18 cellular contexts compared by ENCODE assay signal in genomic region chr10:58174831-58175230, GRCh38.
DNase-seq lines count a peak whose midpoint lies in the region; ATAC-seq and FAIRE-seq lines count a peak whose summit lies in the region.
"Had no signal": no experiment of that assay in that cellular context is flagged by ENCODE, and none has a peak within 500 bp of the region (broad histone marks: within the 10 kb centered on the region; RNA-seq: fewer than 3 reads in every experiment).

No MANE protein-coding gene starts in this region.

- intact Hi-C loops in left colon (cut with DNase I, micrococcal nuclease): loop anchor here in 1 of 2 donors (5.0 kb wide), 1 partner anchor 117 kb away; no protein-coding TSS in a partner anchor

- H3K27me3 ChIP-seq in small intestine (ENCODE audit: control insufficient read depth in 2 of 2, insufficient read depth in 2 of 2, low read length in 2 of 2): no peaks in the 10 kb centered on the region

- H3K27me3 Mint-ChIP-seq in stimulated activated memory B cell treated with anti-CD40 and anti-IgM and Interleukin-4, amounts not matched to agents 10 μg/mL and 1 μg/mL and 100 μg/mL, for 72 hours: no peaks in the 10 kb centered on the region

- H3K4me1 Mint-ChIP-seq in stimulated activated memory B cell treated with anti-CD40 and anti-IgM and Interleukin-4, amounts not matched to agents 10 μg/mL and 1 μg/mL and 100 μg/mL, for 72 hours: no peaks in the 10 kb centered on the region
- H3K4me1 Mint-ChIP-seq: CD4-positive, alpha-beta memory T cell had no signal

- no peaks in the 10 kb centered on the region for H3K36me3 Mint-ChIP-seq in stimulated activated memory B cell treated with anti-CD40 and anti-IgM and Interleukin-4, amounts not matched to agents 10 μg/mL and 1 μg/mL and 100 μg/mL, for 72 hours
- H3K36me3 Mint-ChIP-seq: CD4-positive, alpha-beta memory T cell had no signal

- H3K27ac Mint-ChIP-seq in stimulated activated memory B cell treated with anti-CD40 and anti-IgM and Interleukin-4, amounts not matched to agents 10 μg/mL and 1 μg/mL and 100 μg/mL, for 72 hours: no peak overlapping the region
- H3K27ac Mint-ChIP-seq: CD4-positive, alpha-beta memory T cell; GM23338; H9 had no signal

- WGBS in small intestine, 3 donors: 11 to 67% (median 32%) methylated on average over 5 of the region's 5 CpGs

- H3K36me3 ChIP-seq in small intestine (ENCODE audit: control insufficient read depth in 2 of 2, insufficient read depth in 2 of 2, low read length in 2 of 2): no peaks in the 10 kb centered on the region

- no peak overlapping the region for H3K4me3 ChIP-seq in small intestine (ENCODE audit: low read depth in 1 of 2, low read length in 2 of 2)
- H3K4me3 ChIP-seq: GM23338 had no signal

- ATAC-seq in left colon: peak; percentile 99
- no peak for ATAC-seq in stimulated activated memory B cell treated with anti-CD40 and anti-IgM and Interleukin-4, amounts not matched to agents 10 μg/mL and 1 μg/mL and 100 μg/mL, for 72 hours
- ATAC-seq: GM23338, HCT116 had no signal

- H3K4me3 Mint-ChIP-seq in stimulated activated memory B cell treated with anti-CD40 and anti-IgM and Interleukin-4, amounts not matched to agents 10 μg/mL and 1 μg/mL and 100 μg/mL, for 72 hours: no peak overlapping the region
- H3K4me3 Mint-ChIP-seq: CD4-positive, alpha-beta memory T cell; GM23338; H9 had no signal

- no peaks in the 10 kb centered on the region for H3K9me3 ChIP-seq in small intestine (ENCODE audit: control insufficient read depth, low read depth)

- no peak for FAIRE-seq in small intestine (lab: Jason Lieb, UNC)
- FAIRE-seq: GM12891, GM18507 had no signal

- peaks cover 3% of the 10 kb centered on the region for H3K9me3 Mint-ChIP-seq in stimulated activated memory B cell treated with anti-CD40 and anti-IgM and Interleukin-4, amounts not matched to agents 10 μg/mL and 1 μg/mL and 100 μg/mL, for 72 hours
- H3K9me3 Mint-ChIP-seq: CD4-positive, alpha-beta memory T cell; GM23338; H9 had no signal

- H3K4me1 ChIP-seq in small intestine (ENCODE audit: control insufficient read depth in 2 of 2, insufficient read depth in 1 of 2, low read depth in 1 of 2, low read length in 1 of 2): no peaks in the 10 kb centered on the region

- DNase-seq in NCI-H748 (lab: John Stamatoyannopoulos, UW; ENCODE audit: unreplicated experiment) (peak; percentile 13), NCI-H748 treated with DMSO at 0.1 percent for 48 hours (lab: John Stamatoyannopoulos, UW) (no peak), left colon (peak in 1 of 2 donors; percentile 24), small intestine (peak; percentile 76), medulla oblongata (ENCODE audit: extremely low spot score) (no peak)
- DNase-seq: C1 segment of cervical spinal cord; Calu3; CD4-positive, alpha-beta memory T cell; COR-L47; DMS53; DMS79 treated with DMSO at 0.1 percent for 48 hours; GF-D8; H9 had no signal

- no peak overlapping the region for H3K27ac ChIP-seq in small intestine (ENCODE audit: low read depth in 1 of 2, low read length in 1 of 2)

Comparison
In these comparisons a context has a peak if more than half of its experiments do, and no peak if none do; other contexts are left out.
1. DNase-seq: peak in NCI-H748 (single experiment) and small intestine (single experiment); none in NCI-H748 treated with DMSO at 0.1 percent for 48 hours (single experiment) and medulla oblongata (single experiment).